ENCODE assay signal across 8 cellular contexts in genomic region chr1:28248273-28249012, GRCh38. TPM values are rescaled to one million over a fixed set of nuclear protein-coding genes. Genes with fewer than 3 reads are reported as not detected.
DNase-seq lines count a peak whose midpoint lies in the region; ATAC-seq, FAIRE-seq and TF ChIP-seq lines count a peak whose summit lies in the region.

No MANE protein-coding gene starts in this region.

- WGBS in pancreas, 2 donors = 1% methylated on average over 12 of the region's 12 CpGs

- intact Hi-C loops in Right ventricle myocardium inferior (cut with DNase I) (loop anchor here (5.0 kb wide), 3 partner anchors 79 to 189 kb away; partner anchors contain the start of genes MED18 and PHACTR4), pancreas (cut with DNase I) (no loop called here)

- DNase-seq in NAMALWA (ENCODE audit: low spot score) (peak; percentile 93), SKM-1 (lab: John Stamatoyannopoulos, UW; ENCODE audit: unreplicated experiment) (peak; percentile 34), Right ventricle myocardium inferior (ENCODE audit: missing footprints) (peak; percentile 90), pancreas (peak; percentile 62 to 85 (median 78)), thoracic aorta (ENCODE audit: low spot score) (peak; percentile 62)
- peak; percentile 77 for DNase-seq in activated naive CD8-positive, alpha-beta T cell treated with anti-CD3 and anti-CD28 coated beads for 36 hours

- ATAC-seq in Right ventricle myocardium inferior (peak; percentile 66), pancreas (peak; percentile 58 to 77 (median 64)), thoracic aorta (ENCODE audit: insufficient number of reproducible peaks, low FRiP score, low read depth) (peak; percentile 44), HG03095 (IDR thresholded peaks at IDR 0.05; ENCODE audit: unreplicated experiment) (no peak)

- H3K36me3 ChIP-seq in pancreas (no peaks in the 10 kb centered on the region), thoracic aorta (no peaks in the 10 kb centered on the region)

- H3K27ac Mint-ChIP-seq in activated naive CD8-positive, alpha-beta T cell treated with anti-CD3 and anti-CD28 coated beads for 36 hours = peak overlapping the region; percentile 100

- FAIRE-seq in pancreas (lab: Jason Lieb, UNC) = peak; percentile 5

- peak overlapping the region; percentile 91 for H3K4me3 Mint-ChIP-seq in activated naive CD8-positive, alpha-beta T cell treated with anti-CD3 and anti-CD28 coated beads for 36 hours

- H3K27me3 Mint-ChIP-seq in activated naive CD8-positive, alpha-beta T cell treated with anti-CD3 and anti-CD28 coated beads for 36 hours = no peaks in the 10 kb centered on the region

- peak overlapping the region; percentile 41 to 84 (median 78) for H3K27ac ChIP-seq in pancreas
- peak overlapping the region; percentile 72 to 86 for H3K27ac ChIP-seq in thoracic aorta

- H3K9me3 ChIP-seq in pancreas = no peaks in the 10 kb centered on the region
- H3K9me3 ChIP-seq in thoracic aorta = no peaks in the 10 kb centered on the region

- TF ChIP-seq CTCF in GM12872 (IDR thresholded peaks at IDR 0.05; ENCODE audit: insufficient read depth, low read depth, low read length) (peak; percentile 96), pancreas (IDR thresholded peaks at IDR 0.05) (peak; percentile 69 to 90 (median 86)), thoracic aorta (IDR thresholded peaks at IDR 0.05) (peak; percentile 90)

- H3K4me1 ChIP-seq in pancreas (peaks cover 13 to 44% (median 34%) of the 10 kb centered on the region in 3 donors), thoracic aorta (ENCODE audit: control insufficient read depth in 1 of 2, low read depth in 2 of 2) (peaks cover 29 to 30% of the 10 kb centered on the region in 2 donors)

- peaks cover 51% of the 10 kb centered on the region for H3K4me1 Mint-ChIP-seq in activated naive CD8-positive, alpha-beta T cell treated with anti-CD3 and anti-CD28 coated beads for 36 hours

- no peaks in the 10 kb centered on the region for H3K9me3 Mint-ChIP-seq in activated naive CD8-positive, alpha-beta T cell treated with anti-CD3 and anti-CD28 coated beads for 36 hours

- H3K4me3 ChIP-seq in pancreas (peak overlapping the region in 2 of 4 donors; percentile 6 to 25), thoracic aorta (peak overlapping the region; percentile 98)

- H3K27me3 ChIP-seq in pancreas = no peaks in the 10 kb centered on the region
- no peaks in the 10 kb centered on the region for H3K27me3 ChIP-seq in thoracic aorta (replicated peaks; ENCODE audit: insufficient read depth)

- H3K36me3 Mint-ChIP-seq in activated naive CD8-positive, alpha-beta T cell treated with anti-CD3 and anti-CD28 coated beads for 36 hours = peaks cover 2% of the 10 kb centered on the region

RNA-seq across cellular contexts. Expression of gene SESN2, which starts 10.9 kb away (rescaled TPM):
- total RNA-seq in activated naive CD8-positive, alpha-beta T cell treated with anti-CD3 and anti-CD28 coated beads for 36 hours = 10 to 100 TPM; 35.4 to 36.3 TPM
- total RNA-seq in Right ventricle myocardium inferior (2.9 TPM), pancreas (10 to 100 TPM in 1 of 6 donors, 1 to 10 TPM in 5; 4.0 to 38.3 (median 7.3) TPM), thoracic aorta (10 to 100 TPM; 10.9 to 12.6 TPM)
- 1 to 10 TPM; 5.7 to 9.7 TPM for polyA plus RNA-seq in pancreas

RNA-seq across cellular contexts. Expression of gene ATP5IF1, which starts 12.5 kb away (rescaled TPM):
- total RNA-seq in activated naive CD8-positive, alpha-beta T cell treated with anti-CD3 and anti-CD28 coated beads for 36 hours = 100 to 1,000 TPM; 180 to 197 TPM
- total RNA-seq in Right ventricle myocardium inferior = 355 TPM
- 10 to 100 TPM; 37.9 to 64.0 (median 53.9) TPM for total RNA-seq in pancreas
- polyA plus RNA-seq in pancreas = 100 to 1,000 TPM; 204 to 239 TPM
- 100 to 1,000 TPM in 1 of 2 donors, 10 to 100 TPM in 1; 90.2 to 133 TPM for total RNA-seq in thoracic aorta

RNA-seq across cellular contexts. Expression of gene DNAJC8, which starts 15.6 kb away (rescaled TPM):
- 100 to 1,000 TPM; 109 to 121 TPM for total RNA-seq in activated naive CD8-positive, alpha-beta T cell treated with anti-CD3 and anti-CD28 coated beads for 36 hours
- total RNA-seq in Right ventricle myocardium inferior = 61.2 TPM
- total RNA-seq in pancreas = 10 to 100 TPM; 12.1 to 30.8 (median 16.6) TPM
- 10 to 100 TPM; 23.5 to 45.1 TPM for polyA plus RNA-seq in pancreas
- 10 to 100 TPM; 33.3 to 60.4 TPM for total RNA-seq in thoracic aorta

Comparison
In these comparisons a context has a peak if more than half of its experiments do, and no peak if none do; other contexts are left out.
1. DNase-seq: peak in every context shown above with its lines; median percentile 93 in NAMALWA; 90 in Right ventricle myocardium inferior; 78 in pancreas; 77 in activated naive CD8-positive, alpha-beta T cell treated with anti-CD3 and anti-CD28 coated beads for 36 hours; 62 in thoracic aorta; 34 in SKM-1.